13 cellular contexts compared by ENCODE assay signal in the genomic region with DNA sequence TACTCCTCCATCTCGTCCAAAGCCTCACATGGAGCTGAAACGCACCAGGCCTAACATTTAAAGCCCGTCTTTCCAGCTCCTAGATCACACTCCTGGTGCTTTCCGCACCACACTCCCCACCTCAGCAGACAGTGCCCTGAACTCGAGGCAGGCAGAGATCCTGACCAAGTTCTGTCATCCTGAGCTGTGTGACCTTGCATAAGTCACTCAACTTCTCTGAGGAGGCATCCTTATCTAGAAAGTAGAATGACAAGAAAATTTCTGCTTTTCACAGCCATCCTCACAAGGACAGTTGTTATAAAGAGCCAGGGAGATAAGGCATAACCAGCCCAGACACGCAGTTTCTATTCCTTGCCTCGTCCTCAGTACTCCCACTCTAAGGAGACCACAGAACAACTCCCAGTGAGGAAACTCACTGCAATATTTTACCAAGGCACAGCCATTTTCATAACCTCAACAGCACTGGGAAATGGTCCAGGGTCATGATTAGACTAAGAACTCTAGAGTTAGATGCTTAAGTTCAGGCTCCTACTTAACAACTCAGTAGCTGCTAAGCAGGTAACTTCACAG. TPM values are rescaled to one million over a fixed set of nuclear protein-coding genes. Genes with fewer than 3 reads are reported as not detected.
DNase-seq lines count a peak whose midpoint lies in the region; ATAC-seq and TF ChIP-seq lines count a peak whose summit lies in the region.
"Had no signal": no experiment of that assay in that cellular context is flagged by ENCODE, and none has a peak within 500 bp of the region (broad histone marks: within the 10 kb centered on the region; RNA-seq: fewer than 3 reads in every experiment).

No MANE protein-coding gene starts in this region.

- H2AK5ac ChIP-seq in mesenchymal stem cell (ENCODE audit: low read length, severe bottlenecking) = no peak overlapping the region

- no peak overlapping the region for H2AFZ ChIP-seq in smooth muscle cell (ENCODE audit: low read depth)
- no peak overlapping the region for H2AFZ ChIP-seq in mesenchymal stem cell (ENCODE audit: low read depth, low read length)

- H3K4me2 ChIP-seq in smooth muscle cell (no peak overlapping the region), mesenchymal stem cell (ENCODE audit: low read length, poor library complexity, severe bottlenecking) (no peak overlapping the region)

- H3K23ac ChIP-seq in mesenchymal stem cell (ENCODE audit: low read length in 2 of 2) = peak overlapping the region in 1 of 2 experiments; percentile 30

- no peak overlapping the region for H2BK120ac ChIP-seq in mesenchymal stem cell (ENCODE audit: low read depth, low read length)

- H3K27me3 Mint-ChIP-seq in CD14-positive monocyte (ENCODE audit: low read depth in 3 of 3) (peaks cover 0 to 2% (median 1%) of the 10 kb centered on the region in 3 donors), HFFc6 (ENCODE audit: insufficient read depth) (peaks cover 2% of the 10 kb centered on the region; the same call in 1 of the 2 replicates), immature natural killer cell (ENCODE audit: low read depth in 3 of 3) (peaks cover 5 to 13% (median 7%) of the 10 kb centered on the region in 3 donors)
- H3K27me3 Mint-ChIP-seq in activated T-helper 1 cell treated with anti-CD3 and anti-CD28 coated beads, Interleukin-12 subunit alpha, Interleukin-12 subunit beta, Interleukin-2, Interleukin-4 antibody, amounts not matched to agents 30 ng/mL and 10 ng/mL and 1 ng/mL, durations not matched to agents 14 hours and 24 hours and 36 hours (ENCODE audit: insufficient read depth) = no peaks in the 10 kb centered on the region

- H3K4me3 ChIP-seq in smooth muscle cell = no peak overlapping the region
- no peak overlapping the region for H3K4me3 ChIP-seq in mesenchymal stem cell (ENCODE audit: insufficient read depth in 1 of 2, low read depth in 1 of 2, low read length in 2 of 2)

- no peak overlapping the region for H2BK12ac ChIP-seq in mesenchymal stem cell (ENCODE audit: low read length in 2 of 2)

- ATAC-seq in GM21367 (IDR thresholded peaks at IDR 0.05; ENCODE audit: unreplicated experiment) (no peak), HG03378 (IDR thresholded peaks at IDR 0.05; ENCODE audit: unreplicated experiment) (no peak)

- H3K27ac ChIP-seq in smooth muscle cell (ENCODE audit: low read depth) (no peak overlapping the region), mesenchymal stem cell (ENCODE audit: low read length, poor library complexity, severe bottlenecking) (no peak overlapping the region)
- H3K27ac ChIP-seq: neutrophil had no signal

- no peak overlapping the region for H4K8ac ChIP-seq in mesenchymal stem cell (ENCODE audit: low read length)

- no peaks in the 10 kb centered on the region for H3K79me2 ChIP-seq in smooth muscle cell (ENCODE audit: low read depth)

- no peaks in the 10 kb centered on the region for H4K20me1 ChIP-seq in smooth muscle cell (ENCODE audit: low read depth)

- H3K27ac Mint-ChIP-seq in CD14-positive monocyte = peak overlapping the region in 2 of 7 donors; percentile 84 to 96
- H3K27ac Mint-ChIP-seq in HFFc6 = peak overlapping the region; percentile 99
- peak overlapping the region; percentile 70 for H3K27ac Mint-ChIP-seq in activated T-helper 1 cell treated with anti-CD3 and anti-CD28 coated beads, Interleukin-12 subunit alpha, Interleukin-12 subunit beta, Interleukin-2, Interleukin-4 antibody, amounts not matched to agents 30 ng/mL and 10 ng/mL and 1 ng/mL, durations not matched to agents 14 hours and 24 hours and 36 hours
- H3K27ac Mint-ChIP-seq in immature natural killer cell = peak overlapping the region in 4 of 6 donors; percentile 55 to 80 (median 73)

- no peak overlapping the region for H3K4ac ChIP-seq in mesenchymal stem cell (ENCODE audit: low read depth in 1 of 2, low read length in 2 of 2)

- H3K4me3 Mint-ChIP-seq in CD14-positive monocyte (no peak overlapping the region), HFFc6 (peak overlapping the region; percentile 93; the same call in 1 of the 2 replicates), immature natural killer cell (peak overlapping the region in 4 of 5 donors; percentile 92 to 97 (median 92))
- H3K4me3 Mint-ChIP-seq in activated T-helper 1 cell treated with anti-CD3 and anti-CD28 coated beads, Interleukin-12 subunit alpha, Interleukin-12 subunit beta, Interleukin-2, Interleukin-4 antibody, amounts not matched to agents 30 ng/mL and 10 ng/mL and 1 ng/mL, durations not matched to agents 14 hours and 24 hours and 36 hours = peak overlapping the region; percentile 96

- intact Hi-C loops in CD14-positive monocyte (cut with micrococcal nuclease) = no loop called here
- intact Hi-C loops in activated T-helper 1 cell treated with anti-CD3 and anti-CD28 coated beads, Interleukin-12 subunit alpha, Interleukin-12 subunit beta, Interleukin-2, Interleukin-4 antibody, amounts not matched to agents 30 ng/mL and 10 ng/mL and 1 ng/mL, durations not matched to agents 14 hours and 24 hours and 36 hours (cut with micrococcal nuclease) = loop anchor here (5.0 to 10.0 kb wide), 9 partner anchors 33 to 1710 kb away; partner anchors contain the start of genes CC2D1B, IFT25, LRRC42 and OSBPL9

- H2BK15ac ChIP-seq in mesenchymal stem cell (ENCODE audit: low read depth, poor library complexity, severe bottlenecking) = no peak overlapping the region

- H3K18ac ChIP-seq in mesenchymal stem cell (ENCODE audit: low read depth in 1 of 2, low read length in 2 of 2) = no peak overlapping the region

- H3K4me1 Mint-ChIP-seq in CD14-positive monocyte = peaks cover 35% of the 10 kb centered on the region
- H3K4me1 Mint-ChIP-seq in HFFc6 (ENCODE audit: low read depth) = peaks cover 21% of the 10 kb centered on the region
- H3K4me1 Mint-ChIP-seq in activated T-helper 1 cell treated with anti-CD3 and anti-CD28 coated beads, Interleukin-12 subunit alpha, Interleukin-12 subunit beta, Interleukin-2, Interleukin-4 antibody, amounts not matched to agents 30 ng/mL and 10 ng/mL and 1 ng/mL, durations not matched to agents 14 hours and 24 hours and 36 hours (ENCODE audit: low read depth) = peaks cover 44% of the 10 kb centered on the region
- H3K4me1 Mint-ChIP-seq in immature natural killer cell = peaks cover 23 to 27% of the 10 kb centered on the region in 2 donors

- H3K36me3 Mint-ChIP-seq in CD14-positive monocyte (peaks cover 24 to 41% of the 10 kb centered on the region in 2 donors), HFFc6 (ENCODE audit: low read depth) (peaks cover 6% of the 10 kb centered on the region; the same call in 1 of the 2 replicates), immature natural killer cell (peaks cover 0 to 4% (median 4%) of the 10 kb centered on the region in 3 donors)
- peaks cover 35% of the 10 kb centered on the region for H3K36me3 Mint-ChIP-seq in activated T-helper 1 cell treated with anti-CD3 and anti-CD28 coated beads, Interleukin-12 subunit alpha, Interleukin-12 subunit beta, Interleukin-2, Interleukin-4 antibody, amounts not matched to agents 30 ng/mL and 10 ng/mL and 1 ng/mL, durations not matched to agents 14 hours and 24 hours and 36 hours (ENCODE audit: low read depth)

- no peak overlapping the region for H4K91ac ChIP-seq in mesenchymal stem cell (ENCODE audit: low read length)

- no peak overlapping the region for H3K14ac ChIP-seq in mesenchymal stem cell (ENCODE audit: low read length in 2 of 2)

- no peak overlapping the region for H3K9ac ChIP-seq in smooth muscle cell (ENCODE audit: low read depth)
- H3K9ac ChIP-seq in mesenchymal stem cell (ENCODE audit: low read length) = no peak overlapping the region

- H3K9me3 ChIP-seq in smooth muscle cell (replicated peaks; ENCODE audit: low read depth) (no peaks in the 10 kb centered on the region), mesenchymal stem cell (ENCODE audit: control insufficient read depth, low read length) (no peaks in the 10 kb centered on the region)
- H3K9me3 ChIP-seq: neutrophil had no signal

- DNase-seq in CD14-positive monocyte (ENCODE audit: low spot score) (peak; percentile 25), HFFc6 (no peak), immature natural killer cell (no peak), smooth muscle cell (lab: John Stamatoyannopoulos, UW; ENCODE audit: unreplicated experiment) (no peak), mesenchymal stem cell (no peak)
- DNase-seq in activated T-helper 1 cell treated with anti-CD3 and anti-CD28 coated beads, Interleukin-12 subunit alpha, Interleukin-12 subunit beta, Interleukin-2, Interleukin-4 antibody, amounts not matched to agents 30 ng/mL and 10 ng/mL and 1 ng/mL, durations not matched to agents 14 hours and 24 hours and 36 hours (ENCODE audit: low spot score) = no peak
- DNase-seq: DMS 273 treated with DMSO at 0.1 percent for 48 hours, NCI-H187, SHP77, trophoblast cell had no signal

- WGBS in smooth muscle cell (ENCODE audit: low lambda C conversion rate) = 88% methylated on average over 7 of the region's 7 CpGs
- WGBS in mesenchymal stem cell = 100% methylated on average over 7 of the region's 7 CpGs

- no peaks in the 10 kb centered on the region for H3K36me3 ChIP-seq in smooth muscle cell (ENCODE audit: low read depth)
- peaks cover 6 to 31% of the 10 kb centered on the region in 2 experiments for H3K36me3 ChIP-seq in mesenchymal stem cell (ENCODE audit: control insufficient read depth in 1 of 2, insufficient read depth in 2 of 2, low read depth in 1 of 2, low read length in 2 of 2)
- H3K36me3 ChIP-seq: neutrophil had no signal

- no peaks in the 10 kb centered on the region for H3F3A ChIP-seq in smooth muscle cell (ENCODE audit: low read depth)

- no peaks in the 10 kb centered on the region for H3K9me3 Mint-ChIP-seq in CD14-positive monocyte
- H3K9me3 Mint-ChIP-seq in HFFc6 = no peaks in the 10 kb centered on the region
- H3K9me3 Mint-ChIP-seq in activated T-helper 1 cell treated with anti-CD3 and anti-CD28 coated beads, Interleukin-12 subunit alpha, Interleukin-12 subunit beta, Interleukin-2, Interleukin-4 antibody, amounts not matched to agents 30 ng/mL and 10 ng/mL and 1 ng/mL, durations not matched to agents 14 hours and 24 hours and 36 hours = no peaks in the 10 kb centered on the region
- H3K9me3 Mint-ChIP-seq in immature natural killer cell = no peaks in the 10 kb centered on the region

- H2BK5ac ChIP-seq in mesenchymal stem cell (ENCODE audit: low read depth, low read length, poor library complexity, severe bottlenecking) = no peak overlapping the region

- TF ChIP-seq CTCF in CD14-positive monocyte (IDR thresholded peaks at IDR 0.05) (no peak), HFFc6 (IDR thresholded peaks at IDR 0.05) (no peak), smooth muscle cell (IDR thresholded peaks at IDR 0.05; ENCODE audit: borderline replicate concordance, insufficient read depth, poor library complexity, severe bottlenecking) (no peak)

- H3K4me1 ChIP-seq in smooth muscle cell (ENCODE audit: low read depth) = peaks cover 6% of the 10 kb centered on the region
- peaks cover 25% of the 10 kb centered on the region for H3K4me1 ChIP-seq in mesenchymal stem cell (ENCODE audit: control insufficient read depth, insufficient read depth, low read depth, low read length)

- H3K79me1 ChIP-seq in mesenchymal stem cell (replicated peaks; ENCODE audit: low read length, poor library complexity, severe bottlenecking) = peaks cover 23% of the 10 kb centered on the region

- H3K27me3 ChIP-seq in smooth muscle cell (ENCODE audit: low read depth) (no peaks in the 10 kb centered on the region), mesenchymal stem cell (ENCODE audit: control insufficient read depth in 1 of 2, insufficient read depth in 1 of 2, low read length in 2 of 2) (no peaks in the 10 kb centered on the region)

RNA-seq across cellular contexts. Expression of gene LRP8, which starts 3.1 kb away (rescaled TPM):
- polyA plus RNA-seq in CD14-positive monocyte (under 1 TPM; 0.76 to 0.95 TPM), immature natural killer cell (1 to 10 TPM in 2 of 3 donors, under 1 TPM in 1; 0.86 to 3.4 (median 1.1) TPM), smooth muscle cell (4.2 and 8.1 TPM in 2 replicates)
- 10 to 100 TPM in 5 of 6 experiments, 1 to 10 TPM in 1; 7.2 to 14.9 (median 13.0) TPM for total RNA-seq in HFFc6 (2021; fragmentation: NEBNext Ultra II Directional; extraction: Animal tissue kit (Norgen Biotek cat#: 25700))
- 78.8 and 87.4 TPM in 2 replicates for total RNA-seq in activated T-helper 1 cell treated with anti-CD3 and anti-CD28 coated beads, Interleukin-12 subunit alpha, Interleukin-12 subunit beta, Interleukin-2, Interleukin-4 antibody, amounts not matched to agents 30 ng/mL and 10 ng/mL and 1 ng/mL, durations not matched to agents 14 hours and 24 hours and 36 hours
- total RNA-seq in smooth muscle cell = 3.6 and 5.6 TPM in 2 replicates
- 19.5 TPM for polyA plus RNA-seq in mesenchymal stem cell (2013, experiment 1 of 2)
- 17.4 TPM for polyA plus RNA-seq in mesenchymal stem cell (2013, experiment 2 of 2)

Comparison
In these comparisons a context has a peak if more than half of its experiments do, and no peak if none do; other contexts are left out.
1. H3K4me3 Mint-ChIP-seq: peak in HFFc6 (single experiment), activated T-helper 1 cell treated with anti-CD3 and anti-CD28 coated beads, Interleukin-12 subunit alpha, Interleukin-12 subunit beta, Interleukin-2, Interleukin-4 antibody, amounts not matched to agents 30 ng/mL and 10 ng/mL and 1 ng/mL, durations not matched to agents 14 hours and 24 hours and 36 hours (single experiment) and immature natural killer cell (4 of 5); none in CD14-positive monocyte (0 of 2).